8 cellular contexts compared by ENCODE assay signal in genomic region chr5:321233-321725, GRCh38. TPM values are rescaled to one million over a fixed set of nuclear protein-coding genes. Genes with fewer than 3 reads are reported as not detected.
DNase-seq lines count a peak whose midpoint lies in the region; TF ChIP-seq lines count a peak whose summit lies in the region.

Gene AHRR, plus strand, starts transcription at chr5:321714. Its CDS starts 22,189 bp downstream, at chr5:343903.

- H3K4me3 ChIP-seq in GM23248 (peak within 1 kb of the TSS; percentile 99), LNCaP clone FGC (ENCODE audit: low read depth, low read length) (peak within 1 kb of the TSS; percentile 57), tibial nerve (peak within 1 kb of the TSS; percentile 26 to 50 (median 38))

- H3K4me1 ChIP-seq in GM23248 (ENCODE audit: insufficient read depth) (peaks cover 14% of the 10 kb centered on the region), tibial nerve (peaks cover 0 to 31% (median 15%) of the 10 kb centered on the region in 4 donors)

- no peak for TF ChIP-seq POLR2A in tibial nerve (IDR thresholded peaks at IDR 0.05)

- H3K9me3 ChIP-seq in GM23248 (ENCODE audit: low read depth) (no peaks in the 10 kb centered on the region), tibial nerve (peaks cover 0 to 2% (median 0%) of the 10 kb centered on the region in 4 donors)

- H3K27ac Mint-ChIP-seq in endothelial cell (ENCODE audit: unreplicated experiment) (no peak within 1 kb of the TSS), mesothelial cell of epicardium (no peak within 1 kb of the TSS)

- TF ChIP-seq CTCF in LNCaP clone FGC (IDR thresholded peaks at IDR 0.05; ENCODE audit: control insufficient read depth, extremely low read depth, insufficient read depth) (peak; percentile 78), VCaP (conservative IDR thresholded peaks at IDR 0.05) (peak; percentile 79), endothelial cell (IDR thresholded peaks at IDR 0.05; ENCODE audit: unreplicated experiment) (peak; percentile 17), mesothelial cell of epicardium (IDR thresholded peaks at IDR 0.05; ENCODE audit: unreplicated experiment) (peak; percentile 11), tibial nerve (IDR thresholded peaks at IDR 0.05) (peak in 4 of 5 experiments; percentile 46 to 71 (median 56))

- no peaks in the 10 kb centered on the region for H4K20me1 ChIP-seq in GM23248 (ENCODE audit: insufficient read depth)

- H3K9me3 Mint-ChIP-seq in endothelial cell (ENCODE audit: unreplicated experiment) (no peaks in the 10 kb centered on the region), mesothelial cell of epicardium (no peaks in the 10 kb centered on the region)

- H3K36me3 ChIP-seq in GM23248 (ENCODE audit: low read depth) (no peaks in the 10 kb centered on the region), tibial nerve (peaks cover 0 to 13% (median 0%) of the 10 kb centered on the region in 3 donors)

- TF ChIP-seq EP300 in tibial nerve (IDR thresholded peaks at IDR 0.05): no peak

- H3K36me3 Mint-ChIP-seq in endothelial cell (ENCODE audit: low read depth, unreplicated experiment) (peaks cover 4% of the 10 kb centered on the region), mesothelial cell of epicardium (no peaks in the 10 kb centered on the region)

- no peaks in the 10 kb centered on the region for H3K9me2 ChIP-seq in GM23248 (ENCODE audit: insufficient read depth)

- peak within 1 kb of the TSS; percentile 92 for H3K4me2 ChIP-seq in GM23248 (ENCODE audit: unreplicated experiment)

- peaks cover 6% of the 10 kb centered on the region for H3K4me1 Mint-ChIP-seq in endothelial cell (ENCODE audit: unreplicated experiment)
- peaks cover 6% of the 10 kb centered on the region for H3K4me1 Mint-ChIP-seq in mesothelial cell of epicardium

- 1 to 2% methylated on average over 13 to 36 of the region's 51 CpGs for WGBS in GM23248 (ENCODE audit: low coverage in 1 of 2, low lambda C conversion rate in 2 of 2, missing lambda C conversion rate in 2 of 2), 2 experiments
- WGBS in tibial nerve, 2 donors: 0 to 1% methylated on average over 14 to 16 of the region's 51 CpGs

- peak within 1 kb of the TSS; percentile 92 for H2AFZ ChIP-seq in GM23248

- DNase-seq in NCI-H1417 (lab: John Stamatoyannopoulos, UW) (peak; percentile 33 to 72 (median 34)), NCI-H1417 treated with DMSO at 0.1 percent for 48 hours (lab: John Stamatoyannopoulos, UW) (no peak), GM23248 (peak; percentile 93), LNCaP clone FGC (ENCODE audit: low read depth) (no peak), endothelial cell (ENCODE audit: low spot score) (peak; percentile 83), mesothelial cell of epicardium (ENCODE audit: low spot score in 2 of 2, unreplicated experiment in 2 of 2) (peak in 1 of 2 experiments; percentile 67), tibial nerve (ENCODE audit: low spot score in 2 of 2) (no peak)

- no peaks in the 10 kb centered on the region for H3K27me3 ChIP-seq in GM23248 (replicated peaks; ENCODE audit: insufficient read depth)
- H3K27me3 ChIP-seq in tibial nerve: peaks cover 0 to 52% of the 10 kb centered on the region in 2 donors

- in situ Hi-C loops in GM23248 (cut with MboI): no loop called here

- H3K27ac ChIP-seq in GM23248 (peak within 1 kb of the TSS; percentile 69), VCaP (peak within 1 kb of the TSS; percentile 16; the same call in 1 of the 2 replicates), tibial nerve (no peak within 1 kb of the TSS)

- peak within 1 kb of the TSS; percentile 95 for H3K9ac ChIP-seq in GM23248

- 0 out of 2 replicates have a peak, but pooled peaks cover 2% of the 10 kb centered on the region for H3F3A ChIP-seq in GM23248 (ENCODE audit: insufficient read depth)

- H3K4me3 Mint-ChIP-seq in endothelial cell (ENCODE audit: unreplicated experiment): peak within 1 kb of the TSS; percentile 73
- H3K4me3 Mint-ChIP-seq in mesothelial cell of epicardium: peak within 1 kb of the TSS; percentile 66

- peaks cover 53% of the 10 kb centered on the region for H3K79me2 ChIP-seq in GM23248 (ENCODE audit: insufficient read depth)

- peaks cover 23% of the 10 kb centered on the region for H3K27me3 Mint-ChIP-seq in endothelial cell (ENCODE audit: unreplicated experiment)
- H3K27me3 Mint-ChIP-seq in mesothelial cell of epicardium (ENCODE audit: low read depth): peaks cover 71% of the 10 kb centered on the region

RNA-seq across cellular contexts. Expression of gene AHRR, which starts in this region (rescaled TPM):
- total RNA-seq in GM23248 (2014; rRNA removed; shearing (Covaris generic)): 33.7 and 40.0 TPM in 2 replicates
- polyA plus RNA-seq in GM23248 (2016; fragmentation: Nextera tagmentation; extraction: Ambion mirVana): 11.9 and 13.2 TPM in 2 replicates
- total RNA-seq in endothelial cell (ENCODE audit: unreplicated experiment) (8.7 TPM), mesothelial cell of epicardium (10.7 to 12.7 TPM (median 10.9 TPM) in 3 replicates), tibial nerve (1 to 10 TPM in 3 of 4 donors, not detected in 1; 1.0 to 4.8 (median 1.2) TPM)

Comparison
In these comparisons a context has a peak if more than half of its experiments do, and no peak if none do; other contexts are left out.
1. DNase-seq: peak in NCI-H1417 (3 of 3), GM23248 (single experiment) and endothelial cell (single experiment); none in NCI-H1417 treated with DMSO at 0.1 percent for 48 hours (single experiment), LNCaP clone FGC (single experiment) and tibial nerve (0 of 2).
2. H3K27ac ChIP-seq: peak in GM23248 (single experiment) and VCaP (single experiment); none in tibial nerve (0 of 4).
3. H3K4me3 ChIP-seq: peak in every context shown above with its lines; median percentile 99 in GM23248; 57 in LNCaP clone FGC; 38 in tibial nerve.
4. CTCF ChIP-seq: peak in every context shown above with its lines; median percentile 79 in VCaP; 78 in LNCaP clone FGC; 56 in tibial nerve; 17 in endothelial cell; 11 in mesothelial cell of epicardium.